In genomic region chr10:6678211-6678803, GRCh38 we compare ENCODE assay signal across 8 cellular contexts.
A peak's percentile ranks its signal among the peaks of the same experiment; 100 is the strongest.
DNase-seq lines count a peak whose midpoint lies in the region; ATAC-seq lines count a peak whose summit lies in the region.

No MANE protein-coding gene starts in this region.

- H3K4me3 Mint-ChIP-seq in activated naive CD8-positive, alpha-beta T cell treated with anti-CD3 and anti-CD28 coated beads, Interleukin-2, amount 50 U/mL, for 24 hours, result no peak overlapping the region

- no peaks in the 10 kb centered on the region for H3K36me3 Mint-ChIP-seq in activated naive CD8-positive, alpha-beta T cell treated with anti-CD3 and anti-CD28 coated beads, Interleukin-2, amount 50 U/mL, for 24 hours (ENCODE audit: low read depth)

- H3K27me3 Mint-ChIP-seq in activated naive CD8-positive, alpha-beta T cell treated with anti-CD3 and anti-CD28 coated beads, Interleukin-2, amount 50 U/mL, for 24 hours, result peaks cover 16% of the 10 kb centered on the region

- H3K27ac Mint-ChIP-seq in activated naive CD8-positive, alpha-beta T cell treated with anti-CD3 and anti-CD28 coated beads, Interleukin-2, amount 50 U/mL, for 24 hours, result no peak overlapping the region

- ATAC-seq in Right ventricle myocardium superior (ENCODE audit: poor library complexity), result peak; percentile 56
- peak; percentile 33 for ATAC-seq in activated naive CD8-positive, alpha-beta T cell treated with anti-CD3 and anti-CD28 coated beads, Interleukin-2, amount 50 U/mL, for 24 hours
- ATAC-seq in HG02678 (IDR thresholded peaks at IDR 0.05; ENCODE audit: unreplicated experiment), result no peak

- peaks cover 4% of the 10 kb centered on the region for H3K4me1 Mint-ChIP-seq in activated naive CD8-positive, alpha-beta T cell treated with anti-CD3 and anti-CD28 coated beads, Interleukin-2, amount 50 U/mL, for 24 hours

- intact Hi-C loops in Right ventricle myocardium superior (cut with DNase I), result loop anchor here (10.0 kb wide), 1 partner anchor 264 kb away; no protein-coding TSS in a partner anchor
- intact Hi-C loops in cardiac septum (cut with DNase I), result loop anchor here (10.0 kb wide), 2 partner anchors 264 to 736 kb away; partner anchors contain the start of gene SFMBT2

- H3K9me3 Mint-ChIP-seq in activated naive CD8-positive, alpha-beta T cell treated with anti-CD3 and anti-CD28 coated beads, Interleukin-2, amount 50 U/mL, for 24 hours, result no peaks in the 10 kb centered on the region

- DNase-seq in Right ventricle myocardium superior (peak; percentile 45), cardiac septum (ENCODE audit: low spot score) (no peak), SW480 (ENCODE audit: low spot score) (peak; percentile 49), iPS DF 4.7 (ENCODE audit: extremely low read depth, low spot score) (peak; percentile 69), NCI-H1417 treated with DMSO at 0.1 percent for 48 hours (lab: John Stamatoyannopoulos, UW) (no peak)
- DNase-seq in activated naive CD8-positive, alpha-beta T cell treated with anti-CD3 and anti-CD28 coated beads, Interleukin-2, amount 50 U/mL, for 24 hours, result peak; percentile 72
- DNase-seq in stimulated activated CD4-positive, alpha-beta T cell treated with anti-CD3 and anti-CD28 coated beads, Interleukin-12 subunit alpha, Interleukin-12 subunit beta, amount 100 ng/mL, for 4 hours, result peak; percentile 58

Comparison
In these comparisons a context has a peak if more than half of its experiments do, and no peak if none do; other contexts are left out.
1. DNase-seq: peak in Right ventricle myocardium superior (single experiment), SW480 (single experiment), activated naive CD8-positive, alpha-beta T cell treated with anti-CD3 and anti-CD28 coated beads, Interleukin-2, amount 50 U/mL, for 24 hours (single experiment), iPS DF 4.7 (single experiment) and stimulated activated CD4-positive, alpha-beta T cell treated with anti-CD3 and anti-CD28 coated beads, Interleukin-12 subunit alpha, Interleukin-12 subunit beta, amount 100 ng/mL, for 4 hours (single experiment); none in cardiac septum (single experiment) and NCI-H1417 treated with DMSO at 0.1 percent for 48 hours (single experiment).